10 cellular contexts compared by ENCODE assay signal in the genomic region with DNA sequence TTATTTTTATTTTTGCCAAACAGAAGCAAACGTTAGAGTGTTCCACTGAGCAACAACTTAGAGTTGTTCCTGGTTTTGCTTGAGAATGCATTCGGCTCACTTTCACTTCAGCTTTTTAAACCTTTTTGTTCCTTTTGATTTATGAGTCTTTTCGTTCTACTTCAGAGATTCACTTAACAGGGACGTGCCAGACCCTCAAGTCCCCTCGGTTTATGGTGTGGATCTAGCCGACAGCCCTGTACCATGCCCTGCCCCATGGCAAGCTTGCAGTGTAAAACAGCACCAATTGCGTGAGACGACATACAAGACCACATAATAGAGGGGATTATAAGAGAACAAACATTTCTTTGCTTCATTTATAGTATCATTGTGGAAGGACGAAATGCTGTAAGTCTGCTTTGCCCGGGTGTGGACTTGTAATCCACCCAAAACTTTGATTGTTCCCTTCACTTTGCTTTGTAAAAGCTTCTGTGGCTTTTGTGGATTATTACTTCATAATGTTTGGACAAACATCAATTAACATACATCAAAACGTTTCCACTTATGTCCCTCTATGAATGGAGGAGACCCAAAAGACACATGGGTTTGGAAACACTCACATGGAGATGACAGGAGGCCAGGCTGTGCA.
DNase-seq lines count a peak whose midpoint lies in the region; ATAC-seq, FAIRE-seq and TF ChIP-seq lines count a peak whose summit lies in the region.
"Had no signal": no experiment of that assay in that cellular context is flagged by ENCODE, and none has a peak within 500 bp of the region (broad histone marks: within the 10 kb centered on the region; RNA-seq: fewer than 3 reads in every experiment).

No MANE protein-coding gene starts in this region.

- 0 out of 2 replicates have a peak overlapping the region, but pooled peaks have one; percentile 2 for H3K9ac ChIP-seq in SU-DHL-6 (ENCODE audit: low read length)

- no peaks in the 10 kb centered on the region for H4K20me1 ChIP-seq in SU-DHL-6 (ENCODE audit: low read depth, low read length)

- H3K4me3 ChIP-seq in SU-DHL-6 (ENCODE audit: insufficient read depth, low read length, poor library complexity, severe bottlenecking): no peak overlapping the region
- H3K4me3 ChIP-seq in mucosa of descending colon: no peak overlapping the region

- intact Hi-C loops in mucosa of descending colon (cut with DNase I, micrococcal nuclease): no loop called here

- H3F3A ChIP-seq in SU-DHL-6 (ENCODE audit: insufficient read depth): no peaks in the 10 kb centered on the region

- H3K4me2 ChIP-seq in SU-DHL-6 (ENCODE audit: low read depth, low read length, poor library complexity, severe bottlenecking): peak overlapping the region; percentile 55

- ATAC-seq in GM18858 (IDR thresholded peaks at IDR 0.05; ENCODE audit: unreplicated experiment): peak; percentile 79
- peak; percentile 70 for ATAC-seq in HG02885 (IDR thresholded peaks at IDR 0.05; ENCODE audit: poor library complexity, unreplicated experiment)
- no peak for ATAC-seq in mucosa of descending colon
- no peak for ATAC-seq in HG03097 (IDR thresholded peaks at IDR 0.05; ENCODE audit: low FRiP score, unreplicated experiment)

- no peaks in the 10 kb centered on the region for H3K9me2 ChIP-seq in SU-DHL-6 (replicated peaks; ENCODE audit: insufficient read depth, low read length)

- H3K79me2 ChIP-seq in SU-DHL-6 (ENCODE audit: insufficient read depth, low read length): no peaks in the 10 kb centered on the region

- peak overlapping the region; percentile 70 for H3K27ac ChIP-seq in SU-DHL-6 (ENCODE audit: low read depth, low read length)

- no peaks in the 10 kb centered on the region for H3K27me3 ChIP-seq in SU-DHL-6 (ENCODE audit: low read length)
- H3K27me3 ChIP-seq: heart right ventricle had no signal

- DNase-seq in pons (ENCODE audit: low spot score) (peak; percentile 53), RCC 7860 (ENCODE audit: low spot score) (no peak), mucosa of descending colon (no peak), germinal center (ENCODE audit: low spot score) (no peak)
- DNase-seq: heart right ventricle, NCI-H226 had no signal

- FAIRE-seq in RCC 7860 (lab: Jason Lieb, UNC): no peak

- no peaks in the 10 kb centered on the region for H3K4me1 ChIP-seq in mucosa of descending colon (ENCODE audit: low read depth)

- TF ChIP-seq CTCF in SU-DHL-6 (IDR thresholded peaks at IDR 0.05; ENCODE audit: insufficient read depth, low read length, poor library complexity, severe bottlenecking) (no peak), mucosa of descending colon (IDR thresholded peaks at IDR 0.05) (no peak)

- H3K9me3 ChIP-seq in SU-DHL-6 (ENCODE audit: insufficient read depth, low read length): no peaks in the 10 kb centered on the region
- H3K9me3 ChIP-seq in mucosa of descending colon: no peaks in the 10 kb centered on the region
- H3K9me3 ChIP-seq: heart right ventricle had no signal

- peak overlapping the region; percentile 48 for H2AFZ ChIP-seq in SU-DHL-6 (ENCODE audit: low read depth, low read length, severe bottlenecking)

- H3K36me3 ChIP-seq in SU-DHL-6 (ENCODE audit: low read length) (no peaks in the 10 kb centered on the region), mucosa of descending colon (ENCODE audit: low read depth) (no peaks in the 10 kb centered on the region)
- H3K36me3 ChIP-seq: heart right ventricle had no signal

Comparison
In these comparisons a context has a peak if more than half of its experiments do, and no peak if none do; other contexts are left out.
1. ATAC-seq: peak in GM18858 (single experiment) and HG02885 (single experiment); none in mucosa of descending colon (single experiment) and HG03097 (single experiment).